12 cellular contexts compared by ENCODE assay signal in genomic region chr20:58073945-58074920, GRCh38.
DNase-seq lines count a peak whose midpoint lies in the region; ATAC-seq, FAIRE-seq and TF ChIP-seq lines count a peak whose summit lies in the region.
"Had no signal": no experiment of that assay in that cellular context is flagged by ENCODE, and none has a peak within 500 bp of the region (broad histone marks: within the 10 kb centered on the region; RNA-seq: fewer than 3 reads in every experiment).

No MANE protein-coding gene starts in this region.

- no peaks in the 10 kb centered on the region for H3K9me3 Mint-ChIP-seq in osteocyte (ENCODE audit: unreplicated experiment)

- H3K9me2 ChIP-seq in PC-3 (replicated peaks; ENCODE audit: low read length): no peaks in the 10 kb centered on the region

- H3K27ac ChIP-seq in PC-3 (ENCODE audit: low read length) (no peak overlapping the region), endothelial cell of umbilical vein (ENCODE audit: insufficient read depth, low read depth, low read length) (peak overlapping the region; percentile 78), RWPE1 (no peak overlapping the region), WERI-Rb-1 (no peak overlapping the region)

- H3K4me1 ChIP-seq in PC-3 (ENCODE audit: insufficient read depth, low read length) (peaks cover 21% of the 10 kb centered on the region), endothelial cell of umbilical vein (ENCODE audit: control insufficient read depth, extremely low read depth, insufficient read depth, low read length) (peaks cover 37% of the 10 kb centered on the region)
- H3K4me1 ChIP-seq: Caco-2 had no signal

- CTCF ChIA-PET in PC-3 (lab: Charles Lee): no interaction called here
- CTCF ChIA-PET in endothelial cell of umbilical vein (lab: Charles Lee): interaction anchor here (0.7 to 4.9 kb wide), 9 partner anchors 9 to 454 kb away, joined by 3 to 49 read pairs (median 4); partner anchors contain the start of gene ZBP1
- CTCF ChIA-PET in RWPE1 (lab: Yijun Ruan, JAX): interaction anchor here (0.6 to 1.2 kb wide), 2 partner anchors 9 to 454 kb away, joined by 3 to 4 read pairs; no protein-coding TSS in a partner anchor

- DNase-seq in D341Med (ENCODE audit: low spot score): peak; percentile 6
- DNase-seq in PC-3: peak; percentile 23
- DNase-seq in endothelial cell of umbilical vein (ENCODE audit: low read depth, low spot score): peak; percentile 81
- DNase-seq in osteocyte (ENCODE audit: extremely low spot score, unreplicated experiment): peak; percentile 71
- no peak for DNase-seq in NCI-H1417 treated with DMSO at 0.1 percent for 48 hours (lab: John Stamatoyannopoulos, UW)
- DNase-seq in RWPE1 (ENCODE audit: low spot score): no peak
- DNase-seq in WERI-Rb-1: no peak
- DNase-seq: NCI-H510A treated with DMSO at 0.1 percent for 48 hours, RPMI8226, substantia nigra had no signal

- POLR2A ChIA-PET in PC-3 (lab: Charles Lee; ENCODE audit: unreplicated experiment) (no interaction called here), endothelial cell of umbilical vein (lab: Charles Lee) (no interaction called here), RWPE1 (lab: Yijun Ruan, JAX; ENCODE audit: low non-redundant PET) (no interaction called here)

- ATAC-seq in PC-3 (peak; percentile 34), GM18511 (IDR thresholded peaks at IDR 0.05; ENCODE audit: unreplicated experiment) (no peak)

- H3K79me2 ChIP-seq in PC-3 (ENCODE audit: low read length) (no peaks in the 10 kb centered on the region), endothelial cell of umbilical vein (ENCODE audit: control insufficient read depth, insufficient read depth, low read length) (no peaks in the 10 kb centered on the region)

- FAIRE-seq in endothelial cell of umbilical vein (lab: Jason Lieb, UNC): peak; percentile 99

- H3K27me3 ChIP-seq in PC-3 (ENCODE audit: low read length): no peaks in the 10 kb centered on the region
- no peaks in the 10 kb centered on the region for H3K27me3 ChIP-seq in endothelial cell of umbilical vein (ENCODE audit: control insufficient read depth in 2 of 2, insufficient read depth in 2 of 2, low read length in 2 of 2)
- no peaks in the 10 kb centered on the region for H3K27me3 ChIP-seq in WERI-Rb-1 (ENCODE audit: insufficient read depth, low read depth, severe bottlenecking)

- H3K9ac ChIP-seq in PC-3 (ENCODE audit: low read length) (no peak overlapping the region), endothelial cell of umbilical vein (replicated peaks; ENCODE audit: extremely low read depth, insufficient read depth, low read length) (peak overlapping the region; percentile 59)

- BruUV-seq in PC-3 (replicated peaks; lab: Mats Ljungman, UMichigan) (no TSS peak), endothelial cell of umbilical vein (replicated peaks; lab: Mats Ljungman, UMichigan) (no TSS peak)

- dilution Hi-C loops in endothelial cell of umbilical vein (cut with MboI; ENCODE audit: extremely low pct_ligation_motif_present, low sequenced_read_pairs): no loop called here

- no peak overlapping the region for H3K27ac Mint-ChIP-seq in osteocyte (ENCODE audit: unreplicated experiment)

- H3F3A ChIP-seq in PC-3 (ENCODE audit: low read length, unreplicated experiment): no peaks in the 10 kb centered on the region

- TF ChIP-seq POLR2A in endothelial cell of umbilical vein (IDR thresholded peaks at IDR 0.05; ENCODE audit: low read depth, low read length): no peak

- H3K4me3 ChIP-seq in PC-3 (ENCODE audit: low read length) (no peak overlapping the region), endothelial cell of umbilical vein (replicated peaks in 1 of 3; ENCODE audit: insufficient read depth in 1 of 3, low read depth in 1 of 3, low read length in 3 of 3) (peak overlapping the region in 1 of 3 experiments; percentile 31), WERI-Rb-1 (ENCODE audit: low read depth, low read length) (no peak overlapping the region)

- H3K36me3 Mint-ChIP-seq in osteocyte (ENCODE audit: unreplicated experiment): no peaks in the 10 kb centered on the region

- peaks cover 14% of the 10 kb centered on the region for H3K4me1 Mint-ChIP-seq in osteocyte (ENCODE audit: unreplicated experiment)

- peaks cover 38% of the 10 kb centered on the region for H3K27me3 Mint-ChIP-seq in osteocyte (ENCODE audit: unreplicated experiment)

- intact Hi-C loops in PC-3 (cut with micrococcal nuclease): no loop called here
- intact Hi-C loops in endothelial cell of umbilical vein (cut with micrococcal nuclease): loop anchor here (1.0 to 5.0 kb wide), 6 partner anchors 82 to 446 kb away; partner anchors contain the start of gene PMEPA1

- H3K9me3 ChIP-seq in PC-3 (ENCODE audit: low read length) (no peaks in the 10 kb centered on the region), endothelial cell of umbilical vein (replicated peaks; ENCODE audit: control insufficient read depth, insufficient read depth, low read length) (no peaks in the 10 kb centered on the region), WERI-Rb-1 (ENCODE audit: severe bottlenecking) (no peaks in the 10 kb centered on the region)
- H3K9me3 ChIP-seq: Caco-2 had no signal

- H3K4me2 ChIP-seq in PC-3 (ENCODE audit: low read length) (no peak overlapping the region), endothelial cell of umbilical vein (ENCODE audit: insufficient read depth, low read length) (peak overlapping the region; percentile 68)

- no peak for TF ChIP-seq CTCF in PC-3 (conservative IDR thresholded peaks at IDR 0.05; ENCODE audit: low read depth, low read length)
- no peak for TF ChIP-seq CTCF in endothelial cell of umbilical vein (IDR thresholded peaks at IDR 0.05; ENCODE audit: extremely low read depth in 1 of 2, insufficient read depth in 1 of 2, low read depth in 1 of 2, low read length in 2 of 2)
- no peak for TF ChIP-seq CTCF in osteocyte (IDR thresholded peaks at IDR 0.05)
- no peak for TF ChIP-seq CTCF in RWPE1 (conservative IDR thresholded peaks at IDR 0.05; ENCODE audit: low read depth)
- TF ChIP-seq CTCF in WERI-Rb-1 (IDR thresholded peaks at IDR 0.05; ENCODE audit: low read depth, low read length): no peak

- no peak overlapping the region for H3K4me3 Mint-ChIP-seq in osteocyte (ENCODE audit: unreplicated experiment)

- no peak overlapping the region for H2AFZ ChIP-seq in PC-3 (ENCODE audit: low read length)
- H2AFZ ChIP-seq in endothelial cell of umbilical vein (ENCODE audit: low read depth, low read length): peak overlapping the region; percentile 92

- H4K20me1 ChIP-seq in PC-3 (ENCODE audit: low read length) (no peaks in the 10 kb centered on the region), endothelial cell of umbilical vein (replicated peaks; ENCODE audit: control insufficient read depth, extremely low read depth, insufficient read depth, low read length) (no peaks in the 10 kb centered on the region)

- H3K9me1 ChIP-seq in endothelial cell of umbilical vein (replicated peaks; ENCODE audit: control insufficient read depth, extremely low read depth, insufficient read depth, low read length): no peaks in the 10 kb centered on the region

- no peaks in the 10 kb centered on the region for H3K36me3 ChIP-seq in PC-3 (ENCODE audit: low read depth, low read length)
- no peaks in the 10 kb centered on the region for H3K36me3 ChIP-seq in endothelial cell of umbilical vein (ENCODE audit: control insufficient read depth in 2 of 2, extremely low read depth in 1 of 2, insufficient read depth in 2 of 2, low read length in 2 of 2)
- H3K36me3 ChIP-seq in WERI-Rb-1: no peaks in the 10 kb centered on the region

TF ChIP-seq in endothelial cell of umbilical vein, 7 proteins besides CTCF, POLR2A, EP300 and RAD21:
- TF ChIP-seq EZH2 (IDR thresholded peaks at IDR 0.05; ENCODE audit: borderline replicate concordance, low read depth, low read length, severe bottlenecking) (peak; percentile 16), GATA2 (IDR thresholded peaks at IDR 0.05; ENCODE audit: insufficient read depth, insufficient read length, low read depth, low read length) (no peak), POLR2AphosphoS5 (IDR thresholded peaks at IDR 0.05; ENCODE audit: insufficient read depth, low read depth, low read length) (peak; percentile 59), JUN (IDR thresholded peaks at IDR 0.05; ENCODE audit: borderline replicate concordance, insufficient read depth, insufficient read length, low read depth) (peak; percentile 73), FOS (IDR thresholded peaks at IDR 0.05; ENCODE audit: borderline replicate concordance, insufficient read depth, low read length) (peak; percentile 78), MAX (IDR thresholded peaks at IDR 0.05; ENCODE audit: insufficient read depth, insufficient read length) (no peak)
TF ChIP-seq in endothelial cell of umbilical vein: peak in this region for 4.

Comparison
In these comparisons a context has a peak if more than half of its experiments do, and no peak if none do; other contexts are left out.
1. DNase-seq: peak in D341Med (single experiment), PC-3 (single experiment), endothelial cell of umbilical vein (single experiment) and osteocyte (single experiment); none in NCI-H1417 treated with DMSO at 0.1 percent for 48 hours (single experiment), RWPE1 (single experiment) and WERI-Rb-1 (single experiment).